Comparison of ENCODE assay signal across 7 cellular contexts in genomic region chr18:30034818-30035217, GRCh38.
"Had no signal": no experiment of that assay in that cellular context is flagged by ENCODE, and none has a peak within 500 bp of the region (broad histone marks: within the 10 kb centered on the region; RNA-seq: fewer than 3 reads in every experiment).

No MANE protein-coding gene starts in this region.

- H3K4me3 ChIP-seq: GM12878 had no signal

- DNase-seq: GDM1, GF-D8 had no signal

- ATAC-seq: GM12878 had no signal

- FAIRE-seq: GM12878, GM12891, GM12892, GM18507, GM19239 had no signal
